10 cellular contexts compared by ENCODE assay signal in the genomic region with DNA sequence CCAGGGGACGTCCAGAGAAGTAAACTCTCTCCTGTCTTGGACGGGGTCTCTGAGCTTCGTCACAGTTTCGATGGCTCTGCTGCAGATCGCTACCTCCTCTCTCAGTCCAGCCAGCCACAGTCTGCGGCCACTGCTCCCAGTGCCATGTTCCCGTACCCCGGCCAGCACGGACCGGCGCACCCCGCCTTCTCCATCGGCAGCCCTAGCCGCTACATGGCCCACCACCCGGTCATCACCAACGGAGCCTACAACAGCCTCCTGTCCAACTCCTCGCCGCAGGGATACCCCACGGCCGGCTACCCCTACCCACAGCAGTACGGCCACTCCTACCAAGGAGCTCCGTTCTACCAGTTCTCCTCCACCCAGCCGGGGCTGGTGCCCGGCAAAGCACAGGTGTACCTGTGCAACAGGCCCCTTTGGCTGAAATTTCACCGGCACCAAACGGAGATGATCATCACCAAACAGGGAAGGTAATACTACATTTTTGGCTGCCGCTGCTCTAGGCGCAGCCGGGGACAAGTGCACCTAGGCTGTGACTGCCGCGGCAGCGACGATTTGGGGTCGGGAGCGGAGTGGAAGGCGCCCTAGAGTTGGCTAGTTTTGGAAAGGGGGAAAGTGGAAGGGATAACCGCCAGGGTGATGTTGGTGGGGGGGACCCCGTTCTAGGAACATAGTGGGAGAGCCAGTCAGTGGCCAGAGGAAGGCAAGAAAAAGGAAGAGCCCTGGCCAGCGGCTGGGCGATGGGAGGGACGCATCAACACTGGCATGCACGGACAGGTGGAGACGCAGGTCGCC. TPM values are rescaled to one million over a fixed set of nuclear protein-coding genes. Genes with fewer than 3 reads are reported as not detected.
A peak's percentile ranks its signal among the peaks of the same experiment; 100 is the strongest.
DNase-seq lines count a peak whose midpoint lies in the region; ATAC-seq and TF ChIP-seq lines count a peak whose summit lies in the region.
"Had no signal": no experiment of that assay in that cellular context is flagged by ENCODE, and none has a peak within 500 bp of the region (broad histone marks: within the 10 kb centered on the region; RNA-seq: fewer than 3 reads in every experiment).

No MANE protein-coding gene starts in this region.

- no peak overlapping the region for H3K4me2 ChIP-seq in PC-9

- peaks cover 63% of the 10 kb centered on the region for H3K27me3 ChIP-seq in CD8-positive, alpha-beta memory T cell (ENCODE audit: insufficient read depth, low read length, poor library complexity, severe bottlenecking)
- peaks cover 7 to 57% of the 10 kb centered on the region in 2 donors for H3K27me3 ChIP-seq in naive thymus-derived CD4-positive, alpha-beta T cell (ENCODE audit: control insufficient read depth in 2 of 2, insufficient read depth in 2 of 2, low read length in 2 of 2)
- no peaks in the 10 kb centered on the region for H3K27me3 ChIP-seq in PC-9 (ENCODE audit: insufficient read depth, low read depth)
- H3K27me3 ChIP-seq: MG63 had no signal

- no peaks in the 10 kb centered on the region for H3K36me3 ChIP-seq in CD8-positive, alpha-beta memory T cell (ENCODE audit: insufficient read depth, low read length)
- no peaks in the 10 kb centered on the region for H3K36me3 ChIP-seq in naive thymus-derived CD4-positive, alpha-beta T cell (ENCODE audit: control insufficient read depth in 2 of 3, insufficient read depth in 3 of 3, low read length in 3 of 3)
- no peaks in the 10 kb centered on the region for H3K36me3 ChIP-seq in PC-9 (ENCODE audit: low read depth)
- H3K36me3 ChIP-seq: MG63 had no signal

- H3K36me3 Mint-ChIP-seq in CD8-positive, alpha-beta memory T cell = no peaks in the 10 kb centered on the region
- H3K36me3 Mint-ChIP-seq in activated T-helper 1 cell treated with anti-CD3 and anti-CD28 coated beads, Interleukin-12 subunit alpha, Interleukin-12 subunit beta, Interleukin-2, Interleukin-4 antibody, amounts not matched to agents 30 ng/mL and 10 ng/mL and 1 ng/mL, durations not matched to agents 14 hours and 24 hours and 36 hours (ENCODE audit: low read depth) = peaks cover 20% of the 10 kb centered on the region
- H3K36me3 Mint-ChIP-seq in naive thymus-derived CD4-positive, alpha-beta T cell = peaks cover 0 to 14% (median 0%) of the 10 kb centered on the region in 5 donors

- H4K20me1 ChIP-seq in PC-9 (ENCODE audit: insufficient read depth) = no peaks in the 10 kb centered on the region

- H3K79me2 ChIP-seq in PC-9 (ENCODE audit: low read depth) = no peaks in the 10 kb centered on the region

- 0 out of 2 replicates have a peak, but pooled peaks cover 5% of the 10 kb centered on the region for H3F3A ChIP-seq in PC-9 (ENCODE audit: insufficient read depth, low read depth)

- POLR2A ChIA-PET in CD8-positive, alpha-beta memory T cell (lab: Charles Lee) = no interaction called here
- POLR2A ChIA-PET in naive thymus-derived CD4-positive, alpha-beta T cell (lab: Charles Lee) = no interaction called here
- POLR2A ChIA-PET in PC-9 (lab: Charles Lee; ENCODE audit: unreplicated experiment) = interaction anchor here (0.7 kb wide), 1 partner anchor 31 kb away, joined by 3 read pairs; no protein-coding TSS in a partner anchor

- intact Hi-C loops in activated T-helper 1 cell treated with anti-CD3 and anti-CD28 coated beads, Interleukin-12 subunit alpha, Interleukin-12 subunit beta, Interleukin-2, Interleukin-4 antibody, amounts not matched to agents 30 ng/mL and 10 ng/mL and 1 ng/mL, durations not matched to agents 14 hours and 24 hours and 36 hours (cut with micrococcal nuclease) = loop anchor here (1.0 to 5.0 kb wide), 3 partner anchors 8 to 180 kb away; no protein-coding TSS in a partner anchor
- intact Hi-C loops in naive thymus-derived CD4-positive, alpha-beta T cell (cut with micrococcal nuclease) = loop anchor here (1.0 to 10.0 kb wide), 5 partner anchors 7 to 535 kb away; partner anchors contain the start of gene PSMD14 (in 1 of the 2)
- intact Hi-C loops in PC-9 (cut with micrococcal nuclease; ENCODE audit: unreplicated experiment) = no loop called here

- H3K27me3 Mint-ChIP-seq in CD8-positive, alpha-beta memory T cell = peaks cover 65 to 79% of the 10 kb centered on the region in 2 donors
- H3K27me3 Mint-ChIP-seq in activated T-helper 1 cell treated with anti-CD3 and anti-CD28 coated beads, Interleukin-12 subunit alpha, Interleukin-12 subunit beta, Interleukin-2, Interleukin-4 antibody, amounts not matched to agents 30 ng/mL and 10 ng/mL and 1 ng/mL, durations not matched to agents 14 hours and 24 hours and 36 hours (ENCODE audit: insufficient read depth) = peaks cover 74% of the 10 kb centered on the region
- H3K27me3 Mint-ChIP-seq in naive thymus-derived CD4-positive, alpha-beta T cell = peaks cover 75 to 80% (median 77%) of the 10 kb centered on the region in 5 donors

- no peaks in the 10 kb centered on the region for H3K9me3 ChIP-seq in CD8-positive, alpha-beta memory T cell (ENCODE audit: low read length)
- no peaks in the 10 kb centered on the region for H3K9me3 ChIP-seq in naive thymus-derived CD4-positive, alpha-beta T cell (ENCODE audit: control insufficient read depth in 2 of 3, low read length in 3 of 3)
- no peaks in the 10 kb centered on the region for H3K9me3 ChIP-seq in PC-9 (ENCODE audit: insufficient read depth, low read depth)
- H3K9me3 ChIP-seq: MG63 had no signal

- H3K4me3 Mint-ChIP-seq in CD8-positive, alpha-beta memory T cell = peak overlapping the region; percentile 7 to 83 (median 66)
- H3K4me3 Mint-ChIP-seq in activated T-helper 1 cell treated with anti-CD3 and anti-CD28 coated beads, Interleukin-12 subunit alpha, Interleukin-12 subunit beta, Interleukin-2, Interleukin-4 antibody, amounts not matched to agents 30 ng/mL and 10 ng/mL and 1 ng/mL, durations not matched to agents 14 hours and 24 hours and 36 hours = peak overlapping the region; percentile 68
- H3K4me3 Mint-ChIP-seq in naive thymus-derived CD4-positive, alpha-beta T cell = peak overlapping the region; percentile 11 to 84 (median 73)

- H3K9me3 Mint-ChIP-seq in CD8-positive, alpha-beta memory T cell = peaks cover 0 to 4% (median 0%) of the 10 kb centered on the region in 5 donors
- H3K9me3 Mint-ChIP-seq in activated T-helper 1 cell treated with anti-CD3 and anti-CD28 coated beads, Interleukin-12 subunit alpha, Interleukin-12 subunit beta, Interleukin-2, Interleukin-4 antibody, amounts not matched to agents 30 ng/mL and 10 ng/mL and 1 ng/mL, durations not matched to agents 14 hours and 24 hours and 36 hours = no peaks in the 10 kb centered on the region
- H3K9me3 Mint-ChIP-seq in naive thymus-derived CD4-positive, alpha-beta T cell = peaks cover 0 to 7% (median 0%) of the 10 kb centered on the region in 11 donors

- no peak overlapping the region for H3K27ac ChIP-seq in CD8-positive, alpha-beta memory T cell (ENCODE audit: low read depth, low read length)
- H3K27ac ChIP-seq in naive thymus-derived CD4-positive, alpha-beta T cell (ENCODE audit: low read depth, low read length) = no peak overlapping the region
- no peak overlapping the region for H3K27ac ChIP-seq in PC-9

- H3K4me1 ChIP-seq in CD8-positive, alpha-beta memory T cell (ENCODE audit: insufficient read depth, low read length) = peaks cover 27% of the 10 kb centered on the region
- peaks cover 23 to 31% of the 10 kb centered on the region in 2 donors for H3K4me1 ChIP-seq in naive thymus-derived CD4-positive, alpha-beta T cell (ENCODE audit: control insufficient read depth in 2 of 2, insufficient read depth in 2 of 2, low read length in 2 of 2)
- no peaks in the 10 kb centered on the region for H3K4me1 ChIP-seq in PC-9 (replicated peaks; ENCODE audit: insufficient read depth)

- H3K4me3 ChIP-seq in CD8-positive, alpha-beta memory T cell (ENCODE audit: low read length) = no peak overlapping the region
- no peak overlapping the region for H3K4me3 ChIP-seq in naive thymus-derived CD4-positive, alpha-beta T cell (ENCODE audit: low read length)
- no peak overlapping the region for H3K4me3 ChIP-seq in PC-9
- H3K4me3 ChIP-seq: MG63 had no signal

- peak overlapping the region in 2 of 8 donors; percentile 27 to 64 for H3K27ac Mint-ChIP-seq in CD8-positive, alpha-beta memory T cell
- H3K27ac Mint-ChIP-seq in activated T-helper 1 cell treated with anti-CD3 and anti-CD28 coated beads, Interleukin-12 subunit alpha, Interleukin-12 subunit beta, Interleukin-2, Interleukin-4 antibody, amounts not matched to agents 30 ng/mL and 10 ng/mL and 1 ng/mL, durations not matched to agents 14 hours and 24 hours and 36 hours = peak overlapping the region; percentile 59
- peak overlapping the region in 2 of 9 donors; percentile 26 to 48 for H3K27ac Mint-ChIP-seq in naive thymus-derived CD4-positive, alpha-beta T cell

- in situ Hi-C loops in GM13977 (cut with MboI; ENCODE audit: low pct_unique_long_range_greater_than_20kb, low sequenced_read_pairs, unreplicated experiment) = no loop called here

- ATAC-seq in naive thymus-derived CD4-positive, alpha-beta T cell = peak; percentile 18
- ATAC-seq in GM18909 (IDR thresholded peaks at IDR 0.05; ENCODE audit: poor library complexity, unreplicated experiment) = no peak

- H3K4me1 Mint-ChIP-seq in CD8-positive, alpha-beta memory T cell = peaks cover 36 to 55% (median 53%) of the 10 kb centered on the region in 3 donors
- peaks cover 63% of the 10 kb centered on the region for H3K4me1 Mint-ChIP-seq in activated T-helper 1 cell treated with anti-CD3 and anti-CD28 coated beads, Interleukin-12 subunit alpha, Interleukin-12 subunit beta, Interleukin-2, Interleukin-4 antibody, amounts not matched to agents 30 ng/mL and 10 ng/mL and 1 ng/mL, durations not matched to agents 14 hours and 24 hours and 36 hours (ENCODE audit: low read depth)
- peaks cover 32 to 54% (median 52%) of the 10 kb centered on the region in 7 donors for H3K4me1 Mint-ChIP-seq in naive thymus-derived CD4-positive, alpha-beta T cell

- no peak overlapping the region for H2AFZ ChIP-seq in PC-9

- no TSS peak for BruUV-seq in PC-9 (replicated peaks; lab: Mats Ljungman, UMichigan)

- no peaks in the 10 kb centered on the region for H3K9me2 ChIP-seq in PC-9 (ENCODE audit: insufficient read depth)

- CTCF ChIA-PET in CD8-positive, alpha-beta memory T cell (lab: Charles Lee) = no interaction called here
- CTCF ChIA-PET in naive thymus-derived CD4-positive, alpha-beta T cell (lab: Charles Lee) = no interaction called here
- CTCF ChIA-PET in PC-9 (lab: Charles Lee) = no interaction called here

- TF ChIP-seq CTCF in GM13977 (IDR thresholded peaks at IDR 0.05; ENCODE audit: extremely low read depth, insufficient read depth, missing control alignments) (no peak), PC-9 (conservative IDR thresholded peaks at IDR 0.05) (no peak)

- peak in 1 of 5 donors; percentile 42 for DNase-seq in CD8-positive, alpha-beta memory T cell
- DNase-seq in GM13977 (ENCODE audit: low spot score) = peak; percentile 25
- DNase-seq in activated T-helper 1 cell treated with anti-CD3 and anti-CD28 coated beads, Interleukin-12 subunit alpha, Interleukin-12 subunit beta, Interleukin-2, Interleukin-4 antibody, amounts not matched to agents 30 ng/mL and 10 ng/mL and 1 ng/mL, durations not matched to agents 14 hours and 24 hours and 36 hours (ENCODE audit: low spot score) = no peak
- peak in 1 of 9 donors; percentile 30 for DNase-seq in naive thymus-derived CD4-positive, alpha-beta T cell
- no peak for DNase-seq in central memory CD4-positive, alpha-beta T cell
- DNase-seq in PC-9 = no peak
- no peak for DNase-seq in cerebellar nuclear complex (lab: John Stamatoyannopoulos, UW)
- DNase-seq: effector CD8-positive, alpha-beta T cell; MG63 had no signal

RNA-seq across cellular contexts. Expression of gene TBR1, which starts 0.7 kb away (rescaled TPM):
- total RNA-seq in CD8-positive, alpha-beta memory T cell = not detected
- polyA plus RNA-seq in CD8-positive, alpha-beta memory T cell = not detected
- 0.05 TPM in 1 of 2 replicates, not detected in the other for total RNA-seq in activated T-helper 1 cell treated with anti-CD3 and anti-CD28 coated beads, Interleukin-12 subunit alpha, Interleukin-12 subunit beta, Interleukin-2, Interleukin-4 antibody, amounts not matched to agents 30 ng/mL and 10 ng/mL and 1 ng/mL, durations not matched to agents 14 hours and 24 hours and 36 hours
- total RNA-seq in naive thymus-derived CD4-positive, alpha-beta T cell = under 1 TPM in 1 of 5 experiments, not detected in 4; 0.02 TPM
- not detected for polyA plus RNA-seq in naive thymus-derived CD4-positive, alpha-beta T cell
- total RNA-seq in PC-9 (2021) = not detected in 2 replicates
